In the genomic region with DNA sequence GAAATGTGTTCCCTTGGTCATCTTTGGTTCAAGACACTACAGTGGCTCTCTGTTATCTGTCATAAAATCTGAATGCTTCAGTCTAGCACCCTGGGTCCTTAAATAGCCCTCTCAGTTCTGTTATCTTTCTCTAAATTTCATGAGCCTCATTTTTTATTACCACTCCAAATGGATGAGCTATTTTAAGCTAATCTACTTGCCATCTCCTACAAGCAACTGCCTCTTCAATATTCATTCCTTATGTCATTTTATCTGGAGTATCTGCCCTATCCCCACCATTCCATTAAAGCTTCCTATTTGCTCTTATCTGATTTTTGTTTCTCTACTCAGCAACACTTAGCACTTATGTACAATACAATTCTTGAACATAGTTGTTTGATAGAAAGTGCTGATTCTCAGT, we compare ENCODE assay signal across 27 cellular contexts. TPM values are rescaled to one million over a fixed set of nuclear protein-coding genes. Genes with fewer than 3 reads are reported as not detected.
DNase-seq lines count a peak whose midpoint lies in the region; ATAC-seq, FAIRE-seq and TF ChIP-seq lines count a peak whose summit lies in the region.
"Had no signal": no experiment of that assay in that cellular context is flagged by ENCODE, and none has a peak within 500 bp of the region (broad histone marks: within the 10 kb centered on the region; RNA-seq: fewer than 3 reads in every experiment).

No MANE protein-coding gene starts in this region.

- no peak for FAIRE-seq in K562 (lab: Jason Lieb, UNC)
- FAIRE-seq: A549, G401.6, GM12892 had no signal

- ATAC-seq in K562 = no peak
- ATAC-seq in GM23338 = no peak
- no peak for ATAC-seq in Right ventricle myocardium superior (ENCODE audit: poor library complexity)
- ATAC-seq: A549, HCT116 had no signal

- no peaks in the 10 kb centered on the region for H3K9me3 Mint-ChIP-seq in GM23338
- H3K9me3 Mint-ChIP-seq: CD14-positive monocyte; CD4-positive, alpha-beta T cell; CD8-positive, alpha-beta memory T cell; H9 had no signal

- intact Hi-C loops in K562 (cut with micrococcal nuclease) = loop anchor here (10.0 kb wide), 1 partner anchor 525 kb away; the partner anchor contains the start of gene CRLF3
- intact Hi-C loops in posterior vena cava (cut with DNase I) = no loop called here
- intact Hi-C loops in Right ventricle myocardium superior (cut with DNase I) = no loop called here

- TF ChIP-seq EP300 in SK-N-SH (IDR thresholded peaks at IDR 0.05; ENCODE audit: borderline replicate concordance in 1 of 2, low read depth in 1 of 2, low read length in 1 of 2) = peak in 1 of 2 experiments; percentile 57; a peak in 1 of 4 replicates
- no peak for TF ChIP-seq EP300 in K562 (IDR thresholded peaks at IDR 0.05; ENCODE audit: low read length)

- no peak for TF ChIP-seq RAD21 in SK-N-SH (IDR thresholded peaks at IDR 0.05; ENCODE audit: low read length)
- TF ChIP-seq RAD21 in K562 (CRISPR knock-in tag; conservative IDR thresholded peaks at IDR 0.05 in 1 of 2, IDR thresholded peaks at IDR 0.05 in 1 of 2) = no peak

- no peaks in the 10 kb centered on the region for H3K27me3 ChIP-seq in SK-N-SH (ENCODE audit: insufficient read depth)
- H3K27me3 ChIP-seq in K562 (ENCODE audit: control insufficient read depth in 2 of 2, insufficient read depth in 2 of 2, low read length in 2 of 2) = no peaks in the 10 kb centered on the region
- H3K27me3 ChIP-seq in parathyroid adenoma (ENCODE audit: control insufficient read depth, insufficient read depth, low read length) = no peaks in the 10 kb centered on the region
- H3K27me3 ChIP-seq in GM23338 (ENCODE audit: insufficient read depth) = no peaks in the 10 kb centered on the region
- H3K27me3 ChIP-seq: BE2C; BLaER1 treated with 17β-estradiol and CSF1 and Interleukin-3, amounts not matched to agents 10 nM and 100 nM had no signal

- H3K9me3 ChIP-seq in SK-N-SH = no peaks in the 10 kb centered on the region
- H3K9me3 ChIP-seq in K562 (replicated peaks; ENCODE audit: control insufficient read depth, insufficient read depth, low read depth, low read length) = no peaks in the 10 kb centered on the region
- H3K9me3 ChIP-seq in parathyroid adenoma (ENCODE audit: control insufficient read depth, low read length) = no peaks in the 10 kb centered on the region
- H3K9me3 ChIP-seq: A549; BE2C; BLaER1 treated with 17β-estradiol and CSF1 and Interleukin-3, amounts not matched to agents 10 nM and 100 nM had no signal

- H3K36me3 ChIP-seq in SK-N-SH (replicated peaks in 1 of 2; ENCODE audit: control insufficient read depth in 1 of 2, insufficient read depth in 2 of 2, low read length in 1 of 2) (peaks cover 48 to 50% of the 10 kb centered on the region in 2 experiments), K562 (ENCODE audit: control insufficient read depth, insufficient read depth, low read length) (peaks cover 40% of the 10 kb centered on the region; the same call in 1 of the 3 replicates), parathyroid adenoma (ENCODE audit: control insufficient read depth, insufficient read depth, low read length) (no peaks in the 10 kb centered on the region), GM23338 (ENCODE audit: insufficient read depth) (no peaks in the 10 kb centered on the region; the same call in 1 of the 2 replicates)

- no peak overlapping the region for H3K4me2 ChIP-seq in SK-N-SH
- H3K4me2 ChIP-seq in K562 (ENCODE audit: insufficient read depth, low read length) = no peak overlapping the region
- no peak overlapping the region for H3K4me2 ChIP-seq in parathyroid adenoma (ENCODE audit: low read length)
- no peak overlapping the region for H3K4me2 ChIP-seq in GM23338
- H3K4me2 ChIP-seq: A549; BLaER1 treated with 17β-estradiol and CSF1 and Interleukin-3, amounts not matched to agents 10 nM and 100 nM had no signal

- POLR2A ChIA-PET in SK-N-SH (lab: Yijun Ruan, JAX) (no interaction called here), K562 (lab: Yijun Ruan, JAX) (interaction anchor here (1.0 kb wide), 1 partner anchor 9 kb away, joined by 3 read pairs; no protein-coding TSS in a partner anchor)

- no peak overlapping the region for H2AFZ ChIP-seq in SK-N-SH (ENCODE audit: low read depth)
- no peak overlapping the region for H2AFZ ChIP-seq in K562 (ENCODE audit: low read depth, low read length)
- no peak overlapping the region for H2AFZ ChIP-seq in parathyroid adenoma
- no peak overlapping the region for H2AFZ ChIP-seq in GM23338
- H2AFZ ChIP-seq: GM23248 had no signal

- H3K4me1 Mint-ChIP-seq in GM23338 = no peaks in the 10 kb centered on the region
- H3K4me1 Mint-ChIP-seq: CD14-positive monocyte; CD8-positive, alpha-beta memory T cell; H9 had no signal

- TF ChIP-seq POLR2A in K562 (conservative IDR thresholded peaks at IDR 0.05) = no peak

- DNase-seq in EH (ENCODE audit: low read depth) (peak; percentile 50), SK-N-SH (no peak), K562 (ENCODE audit: extremely low read depth in 1 of 4, low spot score in 3 of 4) (no peak), posterior vena cava (ENCODE audit: low spot score) (no peak), GM23338 (ENCODE audit: low spot score) (no peak), Right ventricle myocardium superior (no peak)
- DNase-seq: 8988T; ACHN; AML-193; BE2C; Calu3; CD4-positive, alpha-beta T cell; CD8-positive, alpha-beta memory T cell; COR-L47; DMS53; DMS79 treated with DMSO at 0.1 percent for 48 hours; GM23248; H9 had no signal

- H3K4me3 ChIP-seq in SK-N-SH (ENCODE audit: low read depth in 2 of 2, low read length in 1 of 2) = no peak overlapping the region
- no peak overlapping the region for H3K4me3 ChIP-seq in K562
- H3K4me3 ChIP-seq in parathyroid adenoma (ENCODE audit: low read depth, low read length) = no peak overlapping the region
- no peak overlapping the region for H3K4me3 ChIP-seq in GM23338
- H3K4me3 ChIP-seq: A549; BLaER1 treated with 17β-estradiol and CSF1 and Interleukin-3, amounts not matched to agents 10 nM and 100 nM; GM23248 had no signal

- no peak overlapping the region for H3K27ac Mint-ChIP-seq in GM23338
- H3K27ac Mint-ChIP-seq: CD14-positive monocyte; CD4-positive, alpha-beta T cell; H9 had no signal

- no TSS peak for BruUV-seq in K562 (replicated peaks; lab: Mats Ljungman, UMichigan)

- peak overlapping the region; percentile 14 to 16; a peak in 3 of 4 replicates for H3K27ac ChIP-seq in SK-N-SH (ENCODE audit: low read depth in 2 of 2, low read length in 1 of 2)
- no peak overlapping the region for H3K27ac ChIP-seq in K562 (ENCODE audit: extremely low read depth, low read depth, low read length)
- peak overlapping the region; percentile 2 for H3K27ac ChIP-seq in parathyroid adenoma
- no peak overlapping the region for H3K27ac ChIP-seq in GM23338 (ENCODE audit: low read depth)
- H3K27ac ChIP-seq: A549; BLaER1 treated with 17β-estradiol and CSF1 and Interleukin-3, amounts not matched to agents 10 nM and 100 nM; GM23248 had no signal

- no peak overlapping the region for H3K4me3 Mint-ChIP-seq in GM23338
- H3K4me3 Mint-ChIP-seq: CD14-positive monocyte; CD4-positive, alpha-beta T cell; CD8-positive, alpha-beta memory T cell; H9 had no signal

- no peaks in the 10 kb centered on the region; a peak in 1 of 4 replicates for H3K4me1 ChIP-seq in SK-N-SH (ENCODE audit: control insufficient read depth in 1 of 2, insufficient read depth in 2 of 2, low read depth in 1 of 2, low read length in 1 of 2)
- no peaks in the 10 kb centered on the region for H3K4me1 ChIP-seq in K562 (replicated peaks in 1 of 2; ENCODE audit: control insufficient read depth in 2 of 2, insufficient read depth in 2 of 2, low read length in 2 of 2)
- no peaks in the 10 kb centered on the region for H3K4me1 ChIP-seq in parathyroid adenoma
- no peaks in the 10 kb centered on the region for H3K4me1 ChIP-seq in GM23338 (ENCODE audit: insufficient read depth)
- H3K4me1 ChIP-seq: A549; BE2C; BLaER1 treated with 17β-estradiol and CSF1 and Interleukin-3, amounts not matched to agents 10 nM and 100 nM had no signal

- no peaks in the 10 kb centered on the region; the same call in 1 of the 2 replicates for H3K79me2 ChIP-seq in SK-N-SH (ENCODE audit: insufficient read depth)
- no peaks in the 10 kb centered on the region for H3K79me2 ChIP-seq in K562 (ENCODE audit: control insufficient read depth, insufficient read depth, low read length)
- H3K79me2 ChIP-seq in parathyroid adenoma = no peaks in the 10 kb centered on the region
- no peaks in the 10 kb centered on the region for H3K79me2 ChIP-seq in GM23338 (replicated peaks; ENCODE audit: insufficient read depth)

- no peaks in the 10 kb centered on the region for H3K27me3 Mint-ChIP-seq in GM23338 (ENCODE audit: insufficient read depth, low read depth, poor library complexity)
- H3K27me3 Mint-ChIP-seq: CD4-positive, alpha-beta T cell; CD8-positive, alpha-beta memory T cell had no signal

- H3K9me1 ChIP-seq in K562 (ENCODE audit: control insufficient read depth, insufficient read depth, low read length) = no peaks in the 10 kb centered on the region

- H3K9ac ChIP-seq in SK-N-SH (no peak overlapping the region), K562 (ENCODE audit: insufficient read depth in 1 of 2, low read depth in 2 of 2, low read length in 2 of 2) (no peak overlapping the region), parathyroid adenoma (no peak overlapping the region)
- H3K9ac ChIP-seq: BLaER1 treated with 17β-estradiol and CSF1 and Interleukin-3, amounts not matched to agents 10 nM and 100 nM; GM23248 had no signal

- CTCF ChIA-PET in SK-N-SH (lab: Yijun Ruan, JAX) = interaction anchor here (0.9 to 1.3 kb wide), 2 partner anchors 14 to 493 kb away, joined by 3 to 4 read pairs; no protein-coding TSS in a partner anchor
- CTCF ChIA-PET in K562 (lab: Yijun Ruan, JAX; ENCODE audit: low intra/inter-chr PET ratio) = no interaction called here

- H4K20me1 ChIP-seq in SK-N-SH (ENCODE audit: insufficient read depth) (no peaks in the 10 kb centered on the region), K562 (replicated peaks; ENCODE audit: control insufficient read depth, insufficient read depth, low read length) (no peaks in the 10 kb centered on the region), GM23338 (replicated peaks; ENCODE audit: insufficient read depth) (no peaks in the 10 kb centered on the region)
- H4K20me1 ChIP-seq: BLaER1 treated with 17β-estradiol and CSF1 and Interleukin-3, amounts not matched to agents 10 nM and 100 nM had no signal

- in situ Hi-C loops in K562 (cut with MboI) = no loop called here

- peaks cover 9% of the 10 kb centered on the region; the same call in 2 of the 3 replicates for H3K36me3 Mint-ChIP-seq in GM23338 (ENCODE audit: low read depth)

- H3F3A ChIP-seq in SK-N-SH (replicated peaks; ENCODE audit: insufficient read depth) (no peaks in the 10 kb centered on the region), GM23338 (replicated peaks; ENCODE audit: low read depth) (no peaks in the 10 kb centered on the region)

- H3K9me2 ChIP-seq in SK-N-SH (no peaks in the 10 kb centered on the region), GM23338 (ENCODE audit: insufficient read depth) (no peaks in the 10 kb centered on the region)

- TF ChIP-seq CTCF in SK-N-SH (IDR thresholded peaks at IDR 0.05) (no peak), K562 (IDR thresholded peaks at IDR 0.05 in 2 of 3, conservative IDR thresholded peaks at IDR 0.05 in 1 of 3; ENCODE audit: insufficient read depth in 2 of 3, low read depth in 1 of 3, low read length in 3 of 3) (no peak), parathyroid adenoma (IDR thresholded peaks at IDR 0.05) (no peak), GM23338 (conservative IDR thresholded peaks at IDR 0.05; ENCODE audit: low read depth in 2 of 2) (no peak)

RNA-seq across cellular contexts. Expression of gene EVI2A, which starts 28.0 kb away (rescaled TPM):
- polyA plus RNA-seq in SK-N-SH (2012; rRNA removed) (1.3 and 1.9 TPM in 2 replicates), K562 (2011; rRNA removed) (0.06 and 0.08 TPM in 2 replicates), K562 (2014; fragmentation: Illumina TruSeq; extraction: Trizol) (0.10 TPM in 1 of 2 replicates, not detected in the other), K562 (2014; fragmentation: Nextera tagmentation; extraction: Ambion mirVana) (under 1 TPM; 0.17 to 0.37 TPM), K562 (2014; rRNA removed) (0.20 TPM in 1 of 2 replicates, not detected in the other), GM23338 (2016; fragmentation: Nextera tagmentation; extraction: Ambion mirVana) (0.96 and 1.3 TPM in 2 replicates)
- polyA plus RNA-seq in SK-N-SH (2012; cell fraction: cytosol; rRNA removed) = 2.6 and 3.2 TPM in 2 replicates
- 0.32 and 0.76 TPM in 2 replicates for polyA plus RNA-seq in SK-N-SH (2012; cell fraction: nucleus; rRNA removed)
- not detected in 2 replicates for total RNA-seq in K562 (2011; cell fraction: chromatin; rRNA removed; ENCODE audit: low replicate concordance)
- not detected in 2 replicates for total RNA-seq in K562 (2011; cell fraction: nucleolus; rRNA removed)
- not detected in 2 replicates for total RNA-seq in K562 (2011; cell fraction: nucleoplasm; rRNA removed)
- total RNA-seq in K562 (2014; rRNA removed) (not detected in 2 replicates), K562 (2014; rRNA removed; fragmentation: Illumina TruSeq; extraction: Trizol) (0.16 TPM in 1 of 2 replicates, not detected in the other), K562 (2015; rRNA removed; fragmentation: Illumina TruSeq; extraction: Trizol) (0.38 TPM in 1 of 2 replicates, not detected in the other), K562 (2021) (0.13 TPM in 2 replicates), posterior vena cava (10 to 100 TPM in 1 of 2 donors, 1 to 10 TPM in 1; 5.5 to 11.2 TPM), Right ventricle myocardium superior (2.2 TPM)
- not detected in 2 replicates for polyA plus RNA-seq in K562 (2011; cell fraction: cytosol; rRNA removed)
- polyA plus RNA-seq in K562 (2011; cell fraction: nucleus; rRNA removed) = not detected in 2 replicates
- polyA plus RNA-seq in K562 (2012) = 0.10 and 0.22 TPM in 2 replicates
- polyA minus RNA-seq in K562 (2011; rRNA and poly(A)+ RNA removed) = 0.11 TPM in 1 of 2 replicates, not detected in the other
- not detected in 2 replicates for polyA minus RNA-seq in K562 (2011; cell fraction: cytosol; rRNA and poly(A)+ RNA removed)
- not detected in 2 replicates for polyA minus RNA-seq in K562 (2011; cell fraction: nucleus; rRNA and poly(A)+ RNA removed)
- not detected in 2 replicates for total RNA-seq in GM23338 (2014; rRNA removed; shearing (Covaris generic))
- total RNA-seq: Calu3, H9 had no signal
- polyA plus RNA-seq: A549 had no signal

RNA-seq across cellular contexts. Expression of gene EVI2B, which starts 35.6 kb away (rescaled TPM):
- polyA plus RNA-seq in SK-N-SH (2012; rRNA removed) (0.64 and 0.78 TPM in 2 replicates), K562 (2011; rRNA removed) (2.5 and 3.4 TPM in 2 replicates), K562 (2014; fragmentation: Illumina TruSeq; extraction: Trizol) (6.5 and 7.1 TPM in 2 replicates), K562 (2014; fragmentation: Nextera tagmentation; extraction: Ambion mirVana) (1 to 10 TPM; 1.7 to 2.9 TPM), K562 (2014; rRNA removed) (2.5 and 3.9 TPM in 2 replicates), GM23338 (2016; fragmentation: Nextera tagmentation; extraction: Ambion mirVana) (0.18 TPM in 1 of 2 replicates, not detected in the other)
- polyA plus RNA-seq in SK-N-SH (2012; cell fraction: cytosol; rRNA removed) = 0.94 and 1.1 TPM in 2 replicates
- polyA plus RNA-seq in SK-N-SH (2012; cell fraction: nucleus; rRNA removed) = 0.04 and 0.27 TPM in 2 replicates
- total RNA-seq in K562 (2011; cell fraction: chromatin; rRNA removed; ENCODE audit: low replicate concordance) = 0.37 and 1.3 TPM in 2 replicates
- 0.33 and 0.39 TPM in 2 replicates for total RNA-seq in K562 (2011; cell fraction: nucleolus; rRNA removed)
- 0.51 and 1.5 TPM in 2 replicates for total RNA-seq in K562 (2011; cell fraction: nucleoplasm; rRNA removed)
- total RNA-seq in K562 (2014; rRNA removed) (0.54 and 0.82 TPM in 2 replicates), K562 (2014; rRNA removed; fragmentation: Illumina TruSeq; extraction: Trizol) (1.9 and 2.1 TPM in 2 replicates), K562 (2015; rRNA removed; fragmentation: Illumina TruSeq; extraction: Trizol) (8.0 TPM in 2 replicates), K562 (2021) (1.7 and 2.0 TPM in 2 replicates), posterior vena cava (10 to 100 TPM in 1 of 2 donors, 1 to 10 TPM in 1; 6.9 to 11.2 TPM), Right ventricle myocardium superior (2.9 TPM)
- polyA plus RNA-seq in K562 (2011; cell fraction: cytosol; rRNA removed) = 0.79 and 2.7 TPM in 2 replicates
- polyA plus RNA-seq in K562 (2011; cell fraction: nucleus; rRNA removed) = 0.61 and 1.4 TPM in 2 replicates
- polyA plus RNA-seq in K562 (2012) = 6.7 and 20.3 TPM in 2 replicates
- polyA minus RNA-seq in K562 (2011; rRNA and poly(A)+ RNA removed) = 0.91 and 1.6 TPM in 2 replicates
- not detected in 2 replicates for polyA minus RNA-seq in K562 (2011; cell fraction: cytosol; rRNA and poly(A)+ RNA removed)
- 0.27 and 0.44 TPM in 2 replicates for polyA minus RNA-seq in K562 (2011; cell fraction: nucleus; rRNA and poly(A)+ RNA removed)
- not detected in 2 replicates for total RNA-seq in GM23338 (2014; rRNA removed; shearing (Covaris generic))
- total RNA-seq: Calu3, Daoy, H9 had no signal

RNA-seq across cellular contexts. Expression of gene RAB11FIP4, which starts 42.0 kb away (rescaled TPM):
- polyA plus RNA-seq in SK-N-SH (2012; rRNA removed) (7.1 and 9.4 TPM in 2 replicates), K562 (2011; rRNA removed) (6.2 and 10.5 TPM in 2 replicates), K562 (2014; fragmentation: Illumina TruSeq; extraction: Trizol) (8.1 and 8.9 TPM in 2 replicates), K562 (2014; fragmentation: Nextera tagmentation; extraction: Ambion mirVana) (under 1 TPM; 0.62 to 0.66 TPM), K562 (2014; rRNA removed) (7.9 TPM in 2 replicates), GM23338 (2016; fragmentation: Nextera tagmentation; extraction: Ambion mirVana) (26.0 and 26.7 TPM in 2 replicates)
- polyA plus RNA-seq in SK-N-SH (2012; cell fraction: cytosol; rRNA removed) = 7.0 and 10.5 TPM in 2 replicates
- polyA plus RNA-seq in SK-N-SH (2012; cell fraction: nucleus; rRNA removed) = 5.4 and 6.5 TPM in 2 replicates
- total RNA-seq in K562 (2011; cell fraction: chromatin; rRNA removed; ENCODE audit: low replicate concordance) = 9.2 and 21.1 TPM in 2 replicates
- total RNA-seq in K562 (2011; cell fraction: nucleolus; rRNA removed) = 12.4 and 14.0 TPM in 2 replicates
- total RNA-seq in K562 (2011; cell fraction: nucleoplasm; rRNA removed) = 9.8 and 10.8 TPM in 2 replicates
- total RNA-seq in K562 (2014; rRNA removed) (14.2 and 16.6 TPM in 2 replicates), K562 (2014; rRNA removed; fragmentation: Illumina TruSeq; extraction: Trizol) (5.8 and 7.0 TPM in 2 replicates), K562 (2015; rRNA removed; fragmentation: Illumina TruSeq; extraction: Trizol) (9.8 and 11.5 TPM in 2 replicates), K562 (2021) (12.0 and 12.3 TPM in 2 replicates), posterior vena cava (1 to 10 TPM in 1 of 2 donors, under 1 TPM in 1; 0.83 to 1.0 TPM), Right ventricle myocardium superior (12.0 TPM)
- polyA plus RNA-seq in K562 (2011; cell fraction: cytosol; rRNA removed) = 5.7 and 10.3 TPM in 2 replicates
- 8.2 and 16.3 TPM in 2 replicates for polyA plus RNA-seq in K562 (2011; cell fraction: nucleus; rRNA removed)
- polyA plus RNA-seq in K562 (2012) = 8.3 and 12.2 TPM in 2 replicates
- polyA minus RNA-seq in K562 (2011; rRNA and poly(A)+ RNA removed) = 13.4 and 22.4 TPM in 2 replicates
- 5.8 and 12.3 TPM in 2 replicates for polyA minus RNA-seq in K562 (2011; cell fraction: cytosol; rRNA and poly(A)+ RNA removed)
- polyA minus RNA-seq in K562 (2011; cell fraction: nucleus; rRNA and poly(A)+ RNA removed) = 9.4 and 11.8 TPM in 2 replicates
- total RNA-seq in GM23338 (2014; rRNA removed; shearing (Covaris generic)) = 65.1 and 65.6 TPM in 2 replicates

RNA-seq across cellular contexts. Expression of gene OMG, which starts 52.4 kb away (rescaled TPM):
- polyA plus RNA-seq in SK-N-SH (2012; rRNA removed) = 0.61 and 0.99 TPM in 2 replicates
- 1.1 and 1.5 TPM in 2 replicates for polyA plus RNA-seq in SK-N-SH (2012; cell fraction: cytosol; rRNA removed)
- polyA plus RNA-seq in SK-N-SH (2012; cell fraction: nucleus; rRNA removed) = 0.38 TPM in 1 of 2 replicates, not detected in the other
- not detected in 2 replicates for total RNA-seq in K562 (2011; cell fraction: chromatin; rRNA removed; ENCODE audit: low replicate concordance)
- total RNA-seq in K562 (2011; cell fraction: nucleolus; rRNA removed) = not detected in 2 replicates
- total RNA-seq in K562 (2011; cell fraction: nucleoplasm; rRNA removed) = not detected in 2 replicates
- total RNA-seq in K562 (2014; rRNA removed) = not detected in 2 replicates
- total RNA-seq in K562 (2014; rRNA removed; fragmentation: Illumina TruSeq; extraction: Trizol) = not detected in 2 replicates
- 0.11 TPM in 1 of 2 replicates, not detected in the other for total RNA-seq in K562 (2015; rRNA removed; fragmentation: Illumina TruSeq; extraction: Trizol)
- total RNA-seq in K562 (2021) = not detected in 2 replicates
- 0.03 TPM in 1 of 2 replicates, not detected in the other for polyA plus RNA-seq in K562 (2011; rRNA removed)
- polyA plus RNA-seq in K562 (2011; cell fraction: cytosol; rRNA removed) = not detected in 2 replicates
- 0.06 TPM in 2 replicates for polyA plus RNA-seq in K562 (2011; cell fraction: nucleus; rRNA removed)
- polyA plus RNA-seq in K562 (2012) = 0.20 and 0.61 TPM in 2 replicates
- polyA plus RNA-seq in K562 (2014; fragmentation: Illumina TruSeq; extraction: Trizol) = not detected in 2 replicates
- under 1 TPM in 1 of 2 experiments, not detected in 1; 0.41 TPM for polyA plus RNA-seq in K562 (2014; fragmentation: Nextera tagmentation; extraction: Ambion mirVana)
- not detected in 2 replicates for polyA plus RNA-seq in K562 (2014; rRNA removed)
- polyA minus RNA-seq in K562 (2011; rRNA and poly(A)+ RNA removed) = 0.07 TPM in 1 of 2 replicates, not detected in the other
- polyA minus RNA-seq in K562 (2011; cell fraction: cytosol; rRNA and poly(A)+ RNA removed) = not detected in 2 replicates
- 0.11 and 0.27 TPM in 2 replicates for polyA minus RNA-seq in K562 (2011; cell fraction: nucleus; rRNA and poly(A)+ RNA removed)
- total RNA-seq in posterior vena cava = 1 to 10 TPM; 2.1 to 2.9 TPM
- not detected in 2 replicates for total RNA-seq in GM23338 (2014; rRNA removed; shearing (Covaris generic))
- polyA plus RNA-seq in GM23338 (2016; fragmentation: Nextera tagmentation; extraction: Ambion mirVana) = 0.71 and 1.3 TPM in 2 replicates
- not detected for total RNA-seq in Right ventricle myocardium superior
- total RNA-seq: Calu3, Daoy, GM23248, H4, H9 had no signal
- polyA plus RNA-seq: A549; CD8-positive, alpha-beta memory T cell had no signal

Comparison
In these comparisons a context has a peak if more than half of its experiments do, and no peak if none do; other contexts are left out.
1. H3K27ac ChIP-seq: peak in SK-N-SH (2 of 2) and parathyroid adenoma (single experiment); none in K562 (single experiment) and GM23338 (single experiment).